8 cellular contexts compared by ENCODE assay signal in genomic region chr1:201025571-201026002, GRCh38. TPM values are rescaled to one million over a fixed set of nuclear protein-coding genes. Genes with fewer than 3 reads are reported as not detected.
DNase-seq lines count a peak whose midpoint lies in the region; ATAC-seq and TF ChIP-seq lines count a peak whose summit lies in the region.

No MANE protein-coding gene starts in this region.

- H3K27ac ChIP-seq in colonic mucosa = no peak overlapping the region

- H3K36me3 Mint-ChIP-seq in T-helper 2 cell treated with Interferon-gamma antibody and Interleukin-4, amounts not matched to agents 5 μg/mL and 100 μg/mL, for 36 hours (ENCODE audit: low read depth) = peaks cover 14% of the 10 kb centered on the region

- H3K27ac Mint-ChIP-seq in T-helper 2 cell treated with Interferon-gamma antibody and Interleukin-4, amounts not matched to agents 5 μg/mL and 100 μg/mL, for 36 hours = peak overlapping the region; percentile 27

- TF ChIP-seq CTCF in HFF-Myc (IDR thresholded peaks at IDR 0.05; ENCODE audit: low read depth, low read length, missing control alignments) = peak; percentile 36
- TF ChIP-seq CTCF in colonic mucosa (IDR thresholded peaks at IDR 0.05) = no peak

- H3K36me3 ChIP-seq in colonic mucosa = no peaks in the 10 kb centered on the region

- intact Hi-C loops in colonic mucosa (cut with DNase I) = no loop called here

- no peak overlapping the region for H3K9ac ChIP-seq in colonic mucosa (ENCODE audit: low read depth in 2 of 2, low read length in 2 of 2)

- peaks cover 44% of the 10 kb centered on the region for H3K4me1 Mint-ChIP-seq in T-helper 2 cell treated with Interferon-gamma antibody and Interleukin-4, amounts not matched to agents 5 μg/mL and 100 μg/mL, for 36 hours (ENCODE audit: low read depth)

- peaks cover 12% of the 10 kb centered on the region for H3K4me1 ChIP-seq in colonic mucosa

- no peaks in the 10 kb centered on the region for H3K9me3 ChIP-seq in colonic mucosa

- no peaks in the 10 kb centered on the region for H3K9me3 Mint-ChIP-seq in T-helper 2 cell treated with Interferon-gamma antibody and Interleukin-4, amounts not matched to agents 5 μg/mL and 100 μg/mL, for 36 hours

- ATAC-seq in GM21786 (IDR thresholded peaks at IDR 0.05; ENCODE audit: unreplicated experiment) (no peak), GM21717 (IDR thresholded peaks at IDR 0.05; ENCODE audit: unreplicated experiment) (no peak), GM19035 (IDR thresholded peaks at IDR 0.05; ENCODE audit: unreplicated experiment) (no peak)

- H3K4me3 ChIP-seq in HFF-Myc (replicated peaks; ENCODE audit: low read depth, low read length) = no peak overlapping the region
- no peak overlapping the region for H3K4me3 ChIP-seq in colonic mucosa

- peak overlapping the region; percentile 21 for H3K4me3 Mint-ChIP-seq in T-helper 2 cell treated with Interferon-gamma antibody and Interleukin-4, amounts not matched to agents 5 μg/mL and 100 μg/mL, for 36 hours

- DNase-seq in Daoy (ENCODE audit: low read depth) = peak; percentile 90
- no peak for DNase-seq in HFF-Myc (ENCODE audit: extremely low read depth, low read depth)
- DNase-seq in T-helper 2 cell treated with Interferon-gamma antibody and Interleukin-4, amounts not matched to agents 5 μg/mL and 100 μg/mL, for 36 hours (ENCODE audit: low spot score) = peak; percentile 58
- peak; percentile 16 for DNase-seq in kidney glomerular epithelial cell (lab: John Stamatoyannopoulos, UW)
- DNase-seq in colonic mucosa = no peak

- H3K27me3 Mint-ChIP-seq in T-helper 2 cell treated with Interferon-gamma antibody and Interleukin-4, amounts not matched to agents 5 μg/mL and 100 μg/mL, for 36 hours (ENCODE audit: low read depth) = no peaks in the 10 kb centered on the region

- no peaks in the 10 kb centered on the region for H3K27me3 ChIP-seq in colonic mucosa

RNA-seq across cellular contexts. Expression of gene KIF21B, which starts 2.1 kb away (rescaled TPM):
- total RNA-seq in Daoy (2014; rRNA removed; shearing (Covaris generic)) = 2.6 and 3.4 TPM in 2 replicates
- total RNA-seq in colonic mucosa = 10 to 100 TPM in 1 of 2 donors, 1 to 10 TPM in 1; 3.1 to 10.4 TPM

Comparison
In these comparisons a context has a peak if more than half of its experiments do, and no peak if none do; other contexts are left out.
1. DNase-seq: peak in Daoy (single experiment), T-helper 2 cell treated with Interferon-gamma antibody and Interleukin-4, amounts not matched to agents 5 μg/mL and 100 μg/mL, for 36 hours (single experiment) and kidney glomerular epithelial cell (single experiment); none in HFF-Myc (single experiment) and colonic mucosa (single experiment).